Comparison of ENCODE assay signal across 16 cellular contexts in the genomic region with DNA sequence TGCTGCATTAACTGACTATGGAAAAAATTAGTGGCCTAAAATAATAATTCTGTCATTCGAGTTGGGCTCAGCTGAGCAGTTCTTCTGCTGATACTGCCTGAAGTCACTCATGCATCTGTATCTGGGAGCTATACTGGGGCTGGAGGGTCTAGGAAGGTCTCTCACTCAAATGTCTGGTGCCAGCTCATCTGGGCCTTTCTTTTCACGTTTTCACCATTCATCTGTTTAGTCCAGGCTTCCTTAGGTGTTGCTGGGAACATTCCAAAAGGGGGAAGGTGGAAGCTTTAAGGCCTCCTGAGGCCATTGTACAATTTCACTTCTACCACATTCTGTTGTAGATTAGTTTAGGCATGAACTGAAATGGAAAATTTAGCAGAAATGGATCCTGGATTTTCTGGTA. TPM values are rescaled to one million over a fixed set of nuclear protein-coding genes. Genes with fewer than 3 reads are reported as not detected.
DNase-seq lines count a peak whose midpoint lies in the region; ATAC-seq, FAIRE-seq and TF ChIP-seq lines count a peak whose summit lies in the region.
"Had no signal": no experiment of that assay in that cellular context is flagged by ENCODE, and none has a peak within 500 bp of the region (broad histone marks: within the 10 kb centered on the region; RNA-seq: fewer than 3 reads in every experiment).

No MANE protein-coding gene starts in this region.

- FAIRE-seq in keratinocyte (lab: Jason Lieb, UNC), result peak; percentile 23

- H3K27me3 ChIP-seq in keratinocyte (ENCODE audit: control insufficient read depth, extremely low read depth, insufficient read depth, low read length) (no peaks in the 10 kb centered on the region), thoracic aorta (replicated peaks; ENCODE audit: insufficient read depth) (no peaks in the 10 kb centered on the region)

- no peak for DNase-seq in keratinocyte (ENCODE audit: low read depth, low spot score)
- no peak for DNase-seq in thoracic aorta (ENCODE audit: low spot score)
- DNase-seq in stimulated activated CD4-positive, alpha-beta T cell treated with anti-CD3 and anti-CD28 coated beads, Interleukin-15, amount 100 ng/mL, for 24 hours, result no peak
- DNase-seq in activated CD8-positive, alpha-beta memory T cell treated with anti-CD3 and anti-CD28 coated beads, Interleukin-2, amount 50 U/mL, for 4 hours, result no peak
- DNase-seq in immature natural killer cell, result no peak
- no peak for DNase-seq in anterior cingulate cortex (lab: John Stamatoyannopoulos, UW)
- DNase-seq: cortex of kidney, NCI-H1436 treated with DMSO at 0.1 percent for 48 hours, OCI-M1, T-helper 1 cell had no signal

- H3K9me3 ChIP-seq in HEK293 (ENCODE audit: control insufficient read depth, insufficient read depth, low read depth, low read length) (no peaks in the 10 kb centered on the region), keratinocyte (ENCODE audit: control insufficient read depth, low read depth, low read length) (no peaks in the 10 kb centered on the region), thoracic aorta (no peaks in the 10 kb centered on the region)

- H2AFZ ChIP-seq in keratinocyte (ENCODE audit: control insufficient read depth, low read length), result no peak overlapping the region
- H2AFZ ChIP-seq: parathyroid adenoma had no signal

- POLR2A ChIA-PET in HEK293 (lab: Yijun Ruan, JAX), result no interaction called here

- H3K27me3 Mint-ChIP-seq in immature natural killer cell (ENCODE audit: low read depth in 3 of 3), result peaks cover 0 to 5% (median 5%) of the 10 kb centered on the region in 3 donors

- H3K79me2 ChIP-seq in keratinocyte (ENCODE audit: control insufficient read depth, insufficient read depth, low read length), result peaks cover 90% of the 10 kb centered on the region

- H3K9me3 Mint-ChIP-seq in immature natural killer cell, result peaks cover 0 to 2% (median 0%) of the 10 kb centered on the region in 6 donors
- H3K9me3 Mint-ChIP-seq: activated naive CD4-positive, alpha-beta T cell treated with anti-CD3 and anti-CD28 coated beads, Interleukin-2, amount 50 U/mL, for 24 hours had no signal

- CTCF ChIA-PET in HEK293 (lab: Yijun Ruan, JAX), result no interaction called here

- no peak overlapping the region for H3K4me3 ChIP-seq in HEK293 (ENCODE audit: low read depth, low read length)
- 0 out of 2 replicates have a peak overlapping the region, but pooled peaks have one; percentile 16 for H3K4me3 ChIP-seq in WI38 (ENCODE audit: low read depth, low read length)
- H3K4me3 ChIP-seq in keratinocyte (ENCODE audit: control insufficient read depth in 2 of 3, extremely low read depth in 1 of 3, insufficient read depth in 2 of 3, low read depth in 1 of 3, low read length in 3 of 3), result peak overlapping the region in 1 of 3 experiments; percentile 4
- H3K4me3 ChIP-seq in thoracic aorta, result peak overlapping the region; percentile 4

- peak overlapping the region; percentile 82 for H3K4me2 ChIP-seq in keratinocyte (ENCODE audit: control insufficient read depth, extremely low read depth, insufficient read depth, low read depth, low read length)
- H3K4me2 ChIP-seq: KMS-11 had no signal

- H3K27ac ChIP-seq in HEK293 (ENCODE audit: extremely low read depth, low read depth, low read length), result no peak overlapping the region
- H3K27ac ChIP-seq in keratinocyte (ENCODE audit: control insufficient read depth, insufficient read depth, low read length), result peak overlapping the region; percentile 92
- H3K27ac ChIP-seq in thoracic aorta, result peak overlapping the region; percentile 78 to 85
- H3K27ac ChIP-seq: KMS-11, parathyroid adenoma had no signal

- no peak for ATAC-seq in thoracic aorta (ENCODE audit: insufficient number of reproducible peaks, low FRiP score, low read depth)

- H3K27ac Mint-ChIP-seq in immature natural killer cell, result no peak overlapping the region
- H3K27ac Mint-ChIP-seq: activated naive CD4-positive, alpha-beta T cell treated with anti-CD3 and anti-CD28 coated beads, Interleukin-2, amount 50 U/mL, for 24 hours; CD14-positive monocyte had no signal

- no peak overlapping the region for H3K4me3 Mint-ChIP-seq in immature natural killer cell
- H3K4me3 Mint-ChIP-seq: activated naive CD4-positive, alpha-beta T cell treated with anti-CD3 and anti-CD28 coated beads, Interleukin-2, amount 50 U/mL, for 24 hours; CD14-positive monocyte had no signal

- TF ChIP-seq CTCF in HEK293 (tag by site-specific recombination; IDR thresholded peaks at IDR 0.05) (no peak), WI38 (IDR thresholded peaks at IDR 0.05; ENCODE audit: low read depth, low read length) (no peak), keratinocyte (optimal IDR thresholded peaks at IDR 0.05 in 1 of 3, IDR thresholded peaks at IDR 0.05 in 1 of 3, conservative IDR thresholded peaks at IDR 0.05 in 1 of 3; ENCODE audit: extremely low read depth in 1 of 3, insufficient read depth in 2 of 3, low read length in 3 of 3) (no peak), thoracic aorta (IDR thresholded peaks at IDR 0.05) (no peak)

- H3K36me3 Mint-ChIP-seq in immature natural killer cell, result no peaks in the 10 kb centered on the region
- H3K36me3 Mint-ChIP-seq: activated naive CD4-positive, alpha-beta T cell treated with anti-CD3 and anti-CD28 coated beads, Interleukin-2, amount 50 U/mL, for 24 hours; CD14-positive monocyte had no signal

- H3K4me1 Mint-ChIP-seq in immature natural killer cell, result no peaks in the 10 kb centered on the region
- H3K4me1 Mint-ChIP-seq: activated naive CD4-positive, alpha-beta T cell treated with anti-CD3 and anti-CD28 coated beads, Interleukin-2, amount 50 U/mL, for 24 hours; CD14-positive monocyte had no signal

- H3K4me1 ChIP-seq in HEK293 (ENCODE audit: control insufficient read depth, insufficient read depth, low read length), result no peaks in the 10 kb centered on the region
- H3K4me1 ChIP-seq in keratinocyte (ENCODE audit: control insufficient read depth, extremely low read depth, insufficient read depth, low read length), result peaks cover 19% of the 10 kb centered on the region
- H3K4me1 ChIP-seq in thoracic aorta (ENCODE audit: control insufficient read depth in 1 of 2, low read depth in 2 of 2), result peaks cover 27 to 79% of the 10 kb centered on the region in 2 donors
- H3K4me1 ChIP-seq: parathyroid adenoma had no signal

- H4K20me1 ChIP-seq in keratinocyte (ENCODE audit: control insufficient read depth, extremely low read depth, insufficient read depth, low read length), result no peaks in the 10 kb centered on the region

- H3K9ac ChIP-seq in keratinocyte (ENCODE audit: control insufficient read depth, extremely low read depth, insufficient read depth, low read length), result peak overlapping the region; percentile 67
- H3K9ac ChIP-seq: KMS-11, parathyroid adenoma had no signal

- dilution Hi-C loops in keratinocyte (cut with MboI; ENCODE audit: extremely low pct_ligation_motif_present, low sequenced_read_pairs), result no loop called here

- no peaks in the 10 kb centered on the region for H3K36me3 ChIP-seq in HEK293 (ENCODE audit: control insufficient read depth in 2 of 2, insufficient read depth in 1 of 2, low read length in 2 of 2)
- H3K36me3 ChIP-seq in keratinocyte (ENCODE audit: control insufficient read depth in 2 of 2, extremely low read depth in 1 of 2, insufficient read depth in 2 of 2, low read length in 2 of 2), result peaks cover 1 to 3% of the 10 kb centered on the region in 2 experiments
- no peaks in the 10 kb centered on the region for H3K36me3 ChIP-seq in thoracic aorta

- H3K9me1 ChIP-seq in keratinocyte (ENCODE audit: control insufficient read depth, extremely low read depth, insufficient read depth, low read length), result no peaks in the 10 kb centered on the region

TF ChIP-seq in HEK293, 187 proteins besides CTCF, POLR2A, EP300 and RAD21:
- TF ChIP-seq ZNF600 (tag by site-specific recombination; IDR thresholded peaks at IDR 0.05) (no peak), ZSCAN16 (tag by site-specific recombination; IDR thresholded peaks at IDR 0.05) (no peak), SETDB1 (IDR thresholded peaks at IDR 0.05; ENCODE audit: insufficient read length, low read length) (peak; percentile 65), ZNF561 (tag by site-specific recombination; IDR thresholded peaks at IDR 0.05; ENCODE audit: borderline replicate concordance) (no peak), ZNF48 (tag by site-specific recombination; IDR thresholded peaks at IDR 0.05) (no peak), ZNF521 (tag by site-specific recombination; IDR thresholded peaks at IDR 0.05) (no peak), ZNF426 (tag by site-specific recombination; IDR thresholded peaks at IDR 0.05) (no peak), ZNF768 (tag by site-specific recombination; IDR thresholded peaks at IDR 0.05) (no peak)

RNA-seq across cellular contexts. Expression of gene YAP1, which starts 28.0 kb away (rescaled TPM):
- polyA plus RNA-seq in keratinocyte, result 89.8 to 125 TPM (median 105 TPM) in 3 replicates
- 73.1 TPM for polyA plus RNA-seq in keratinocyte (2011; ENCODE audit: low read depth)
- 95.6 and 114 TPM in 2 replicates for polyA plus RNA-seq in keratinocyte (2011; cell fraction: cytosol; rRNA removed)
- polyA plus RNA-seq in keratinocyte (2011; cell fraction: nucleus; rRNA removed), result 132 and 152 TPM in 2 replicates
- polyA plus RNA-seq in keratinocyte (2012; ENCODE audit: low replicate concordance), result 66.6 and 104 TPM in 2 replicates
- polyA minus RNA-seq in keratinocyte, result 237 to 310 TPM (median 294 TPM) in 3 replicates
- 154 TPM for polyA minus RNA-seq in keratinocyte (2011; cell fraction: cytosol; rRNA and poly(A)+ RNA removed)
- polyA minus RNA-seq in keratinocyte (2011; cell fraction: nucleus; rRNA and poly(A)+ RNA removed), result 166 and 273 TPM in 2 replicates
- total RNA-seq in thoracic aorta, result 100 to 1,000 TPM; 355 to 434 TPM
- polyA plus RNA-seq in immature natural killer cell, result not detected
- polyA plus RNA-seq: CD14-positive monocyte had no signal

Comparison
In these comparisons a context has a peak if more than half of its experiments do, and no peak if none do; other contexts are left out.
1. RNA of gene YAP1, which starts 28.0 kb away (polyA plus RNA-seq): 66.6 to 152 TPM in keratinocyte; not detected in immature natural killer cell; every median in the first group is over 10 times any median in the second.